ENCODE assay signal across 12 cellular contexts in the genomic region with DNA sequence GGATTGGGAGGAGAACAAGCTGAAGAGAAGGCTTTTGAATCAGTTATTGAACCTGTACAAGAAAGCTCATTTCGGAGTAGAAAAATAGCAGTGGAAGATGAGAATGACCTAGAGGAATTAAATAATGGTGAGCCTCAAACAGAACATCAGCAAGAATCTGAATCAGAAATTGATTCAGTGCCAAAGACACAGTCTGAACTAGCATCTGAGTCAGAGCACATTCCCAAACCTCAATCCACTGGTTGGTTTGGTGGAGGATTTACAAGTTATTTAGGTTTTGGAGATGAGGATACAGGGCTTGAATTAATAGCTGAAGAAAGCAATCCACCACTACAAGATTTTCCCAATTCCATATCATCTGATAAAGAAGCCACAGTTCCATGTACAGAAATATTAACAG. TPM values are rescaled to one million over a fixed set of nuclear protein-coding genes. Genes with fewer than 3 reads are reported as not detected.
DNase-seq lines count a peak whose midpoint lies in the region; ATAC-seq, FAIRE-seq and TF ChIP-seq lines count a peak whose summit lies in the region.
"Had no signal": no experiment of that assay in that cellular context is flagged by ENCODE, and none has a peak within 500 bp of the region (broad histone marks: within the 10 kb centered on the region; RNA-seq: fewer than 3 reads in every experiment).

No MANE protein-coding gene starts in this region.

- H3K4me3 ChIP-seq in epithelial cell of esophagus (ENCODE audit: low read length), result no peak overlapping the region
- H3K4me3 ChIP-seq in endodermal cell (ENCODE audit: low read length), result no peak overlapping the region
- H3K4me3 ChIP-seq: dorsolateral prefrontal cortex, lower lobe of right lung had no signal

- no peak overlapping the region for H3K27ac ChIP-seq in endodermal cell (ENCODE audit: low read depth, low read length)
- H3K27ac ChIP-seq: dorsolateral prefrontal cortex, lower lobe of right lung had no signal

- H3K9me3 Mint-ChIP-seq in T-cell, result no peaks in the 10 kb centered on the region
- peaks cover 2% of the 10 kb centered on the region for H3K9me3 Mint-ChIP-seq in endodermal cell
- peaks cover 4% of the 10 kb centered on the region for H3K9me3 Mint-ChIP-seq in osteocyte (ENCODE audit: unreplicated experiment)

- no peaks in the 10 kb centered on the region for H3K36me3 ChIP-seq in endodermal cell (ENCODE audit: control insufficient read depth, insufficient read depth, low read length)
- H3K36me3 ChIP-seq: lower lobe of right lung had no signal

- no peaks in the 10 kb centered on the region for H3K36me3 Mint-ChIP-seq in T-cell
- no peaks in the 10 kb centered on the region for H3K36me3 Mint-ChIP-seq in endodermal cell (ENCODE audit: low read depth)
- no peaks in the 10 kb centered on the region for H3K36me3 Mint-ChIP-seq in osteocyte (ENCODE audit: unreplicated experiment)

- H3K9ac ChIP-seq in endodermal cell (ENCODE audit: extremely low read depth, low read length, poor library complexity, severe bottlenecking), result no peak overlapping the region

- TF ChIP-seq CTCF in epithelial cell of esophagus (IDR thresholded peaks at IDR 0.05; ENCODE audit: insufficient read depth, low read depth, low read length, missing control alignments) (no peak), endodermal cell (conservative IDR thresholded peaks at IDR 0.05) (no peak), osteocyte (IDR thresholded peaks at IDR 0.05) (no peak)

- H3K27ac Mint-ChIP-seq in T-cell, result no peak overlapping the region
- H3K27ac Mint-ChIP-seq in endodermal cell, result no peak overlapping the region
- H3K27ac Mint-ChIP-seq in osteocyte (ENCODE audit: unreplicated experiment), result no peak overlapping the region

- 86% methylated on average over 1 of the region's 1 CpG for WGBS in endodermal cell (ENCODE audit: insufficient coverage in 1 of 2, insufficient read length in 1 of 2), 2 experiments

- DNase-seq in EL (peak; percentile 78), RCC 7860 (ENCODE audit: low spot score) (peak; percentile 35), epithelial cell of esophagus (ENCODE audit: low read depth) (peak; percentile 91), renal cortical epithelial cell (ENCODE audit: low read depth) (peak; percentile 86), T-cell (no peak), endodermal cell (no peak), osteocyte (ENCODE audit: extremely low spot score, unreplicated experiment) (no peak)
- DNase-seq: dorsolateral prefrontal cortex, lower lobe of right lung, NCI-H2081 treated with DMSO at 0.1 percent for 48 hours had no signal

- H3K27me3 ChIP-seq in endodermal cell (ENCODE audit: control insufficient read depth, insufficient read depth, low read length, poor library complexity, severe bottlenecking), result no peaks in the 10 kb centered on the region

- POLR2A ChIA-PET in T-cell (lab: Charles Lee), result no interaction called here

- no peaks in the 10 kb centered on the region for H3K9me3 ChIP-seq in endodermal cell (ENCODE audit: control insufficient read depth, low read length)
- H3K9me3 ChIP-seq: lower lobe of right lung had no signal

- ATAC-seq in T-cell (replicated peaks in 1 of 4) (no peak), HG03135 (IDR thresholded peaks at IDR 0.05; ENCODE audit: unreplicated experiment) (no peak)
- ATAC-seq: lower lobe of right lung had no signal

- H3K27me3 Mint-ChIP-seq in T-cell (peaks cover 5 to 7% of the 10 kb centered on the region in 2 donors), endodermal cell (ENCODE audit: insufficient read depth) (no peaks in the 10 kb centered on the region), osteocyte (ENCODE audit: unreplicated experiment) (peaks cover 23% of the 10 kb centered on the region)

- no peaks in the 10 kb centered on the region for H3K4me1 ChIP-seq in endodermal cell (ENCODE audit: control insufficient read depth, insufficient read depth, low read length)
- H3K4me1 ChIP-seq: lower lobe of right lung had no signal

- CTCF ChIA-PET in T-cell (lab: Charles Lee), result interaction anchor here in 1 of 2 donors (0.6 kb wide), 1 partner anchor 25 kb away, joined by 3 read pairs; no protein-coding TSS in a partner anchor

- peak; percentile 87 for FAIRE-seq in RCC 7860 (lab: Jason Lieb, UNC)

- H3K4me1 Mint-ChIP-seq in T-cell, result no peaks in the 10 kb centered on the region
- no peaks in the 10 kb centered on the region for H3K4me1 Mint-ChIP-seq in endodermal cell
- no peaks in the 10 kb centered on the region for H3K4me1 Mint-ChIP-seq in osteocyte (ENCODE audit: unreplicated experiment)
- H3K4me1 Mint-ChIP-seq: neural crest cell had no signal

- H3K4me3 Mint-ChIP-seq in T-cell (no peak overlapping the region), endodermal cell (no peak overlapping the region), osteocyte (ENCODE audit: unreplicated experiment) (no peak overlapping the region)
- H3K4me3 Mint-ChIP-seq: neural crest cell had no signal

RNA-seq across cellular contexts. Expression of a gene that starts 13.5 kb away (rescaled TPM):
- total RNA-seq in renal cortical epithelial cell (41.8 and 81.8 TPM in 2 replicates), T-cell (10 to 100 TPM; 24.8 to 28.3 (median 25.5) TPM), endodermal cell (10 to 100 TPM; 16.8 to 26.5 TPM), osteocyte (21.4 and 22.5 TPM in 2 replicates)
- polyA plus RNA-seq in endodermal cell (2013, experiment 1 of 2), result 13.9 TPM
- polyA plus RNA-seq in endodermal cell (2013, experiment 2 of 2), result 14.1 TPM

Comparison
In these comparisons a context has a peak if more than half of its experiments do, and no peak if none do; other contexts are left out.
1. DNase-seq: peak in EL (single experiment), RCC 7860 (single experiment), epithelial cell of esophagus (single experiment) and renal cortical epithelial cell (single experiment); none in T-cell (0 of 34), endodermal cell (single experiment) and osteocyte (single experiment).